Comparison of ENCODE assay signal across 10 cellular contexts in the genomic region with DNA sequence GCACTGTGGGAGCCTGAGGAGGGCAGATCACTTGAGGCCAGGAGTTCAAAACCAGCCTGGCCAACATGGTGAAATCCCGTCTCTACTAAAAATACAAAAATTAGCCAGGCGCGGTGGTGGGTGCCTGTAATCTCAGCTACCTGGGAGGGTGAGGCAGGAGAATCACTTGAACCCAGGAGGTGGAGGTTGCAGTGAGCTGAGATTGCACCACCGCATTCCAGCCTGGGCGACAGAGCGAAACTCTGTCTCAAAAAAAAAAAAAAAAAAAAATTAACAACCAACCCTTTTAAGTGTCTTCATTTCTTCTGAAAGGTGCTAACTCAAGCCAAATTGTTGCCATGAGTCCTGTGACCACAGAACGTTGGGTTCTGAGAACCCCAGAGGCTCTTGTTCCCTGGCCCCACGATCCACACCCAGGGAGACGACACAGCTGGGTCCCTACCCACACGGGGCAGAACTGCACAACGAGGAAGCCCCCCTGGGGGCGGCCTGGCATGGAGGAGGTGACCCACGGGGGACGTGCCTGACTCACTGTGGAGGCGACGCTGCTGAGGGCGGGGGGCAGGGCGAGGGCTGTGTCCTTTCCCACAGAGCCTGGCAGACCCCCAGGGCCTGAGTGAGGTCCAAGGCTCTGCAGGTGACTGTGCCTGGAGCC. TPM values are rescaled to one million over a fixed set of nuclear protein-coding genes. Genes with fewer than 3 reads are reported as not detected.
"Had no signal": no experiment of that assay in that cellular context is flagged by ENCODE, and none has a peak within 500 bp of the region (broad histone marks: within the 10 kb centered on the region; RNA-seq: fewer than 3 reads in every experiment).

No MANE protein-coding gene starts in this region.

RNA-seq across cellular contexts. Expression of a gene that starts 12.8 kb away (rescaled TPM):
- total RNA-seq: fibroblast of villous mesenchyme had no signal

RNA-seq across cellular contexts. Expression of a gene that starts 30.8 kb away (rescaled TPM):
- total RNA-seq: aorta; bronchial epithelial cell; epithelial cell of proximal tubule; lower leg skin; naive thymus-derived CD4-positive, alpha-beta T cell; sciatic nerve; suprapubic skin; tibial nerve; vagina had no signal
- polyA plus RNA-seq: naive thymus-derived CD4-positive, alpha-beta T cell had no signal
